ENCODE assay signal across 22 cellular contexts in genomic region chr5:78260771-78261170, GRCh38.
DNase-seq lines count a peak whose midpoint lies in the region; ATAC-seq, FAIRE-seq and TF ChIP-seq lines count a peak whose summit lies in the region.
"Had no signal": no experiment of that assay in that cellular context is flagged by ENCODE, and none has a peak within 500 bp of the region (broad histone marks: within the 10 kb centered on the region; RNA-seq: fewer than 3 reads in every experiment).

No MANE protein-coding gene starts in this region.

- no peaks in the 10 kb centered on the region for H3K27me3 Mint-ChIP-seq in memory B cell
- H3K27me3 Mint-ChIP-seq: CD4-positive, CD25-positive, alpha-beta regulatory T cell had no signal

- peak overlapping the region; percentile 41 for H3K27ac Mint-ChIP-seq in memory B cell
- H3K27ac Mint-ChIP-seq: CD4-positive, CD25-positive, alpha-beta regulatory T cell had no signal

- FAIRE-seq in RCC 7860 (lab: Jason Lieb, UNC) = no peak
- FAIRE-seq: GM18507, HepG2 had no signal

- H3K9me3 ChIP-seq in RWPE2 (ENCODE audit: severe bottlenecking) = peaks cover under 1% of the 10 kb centered on the region

- H3K36me3 Mint-ChIP-seq in memory B cell = peaks cover 39% of the 10 kb centered on the region

- no peak overlapping the region for H3K4me3 Mint-ChIP-seq in memory B cell
- H3K4me3 Mint-ChIP-seq: CD4-positive, CD25-positive, alpha-beta regulatory T cell had no signal

- peaks cover 33% of the 10 kb centered on the region for H3K36me3 ChIP-seq in RWPE2 (ENCODE audit: low read depth)

- H3K27me3 ChIP-seq in RWPE2 (ENCODE audit: insufficient read depth, poor library complexity, severe bottlenecking) = no peaks in the 10 kb centered on the region
- H3K27me3 ChIP-seq: BLaER1 had no signal

- TF ChIP-seq CTCF in RWPE2 (IDR thresholded peaks at IDR 0.05; ENCODE audit: poor library complexity, severe bottlenecking) (no peak), epithelial cell of esophagus (IDR thresholded peaks at IDR 0.05; ENCODE audit: insufficient read depth, low read depth, low read length, missing control alignments) (no peak)

- H3K27ac ChIP-seq in RWPE2 (ENCODE audit: poor library complexity, severe bottlenecking) = no peak overlapping the region
- H3K27ac ChIP-seq: BLaER1, SK-N-MC had no signal

- H3K4me1 ChIP-seq in RWPE2 (ENCODE audit: insufficient read depth, poor library complexity, severe bottlenecking) = peaks cover 11% of the 10 kb centered on the region
- H3K4me1 ChIP-seq: BLaER1 had no signal

- ATAC-seq in RWPE2 (ENCODE audit: low read depth) (peak; percentile 80), memory B cell (ENCODE audit: low read depth) (no peak)
- ATAC-seq: HepG2 had no signal

- no peaks in the 10 kb centered on the region for H3K9me3 Mint-ChIP-seq in memory B cell

- DNase-seq in EH (ENCODE audit: low read depth) (peak; percentile 13), RWPE2 (ENCODE audit: low spot score) (no peak), epithelial cell of esophagus (ENCODE audit: low read depth) (peak; percentile 95), memory B cell (ENCODE audit: low spot score in 2 of 2) (no peak), RCC 7860 (ENCODE audit: low spot score) (no peak), GOT3 (lab: John Stamatoyannopoulos, UW) (no peak), DMS53 (lab: John Stamatoyannopoulos, UW) (no peak)
- no peak for DNase-seq in activated CD4-positive, alpha-beta T cell treated with anti-CD3 and anti-CD28 coated beads for 48 hours
- DNase-seq: CD4-positive, CD25-positive, alpha-beta regulatory T cell; DMS153; HCEC 1CT; KBM-7; MV-4-11; NCI-H1105; NCI-H2029; NCI-H446 treated with DMSO at 0.1 percent for 48 hours; NCI-H526; SIG-M5 had no signal

- no peak overlapping the region for H3K4me3 ChIP-seq in RWPE2 (ENCODE audit: severe bottlenecking)
- H3K4me3 ChIP-seq in epithelial cell of esophagus (ENCODE audit: low read length) = no peak overlapping the region
- H3K4me3 ChIP-seq: BLaER1, SK-N-MC had no signal

- peaks cover 13% of the 10 kb centered on the region for H3K4me1 Mint-ChIP-seq in memory B cell

Comparison
In these comparisons a context has a peak if more than half of its experiments do, and no peak if none do; other contexts are left out.
1. DNase-seq: peak in EH (single experiment) and epithelial cell of esophagus (single experiment); none in RWPE2 (single experiment), memory B cell (0 of 2), RCC 7860 (single experiment), GOT3 (single experiment), DMS53 (single experiment) and activated CD4-positive, alpha-beta T cell treated with anti-CD3 and anti-CD28 coated beads for 48 hours (single experiment).